ENCODE assay signal across 17 cellular contexts in the genomic region with DNA sequence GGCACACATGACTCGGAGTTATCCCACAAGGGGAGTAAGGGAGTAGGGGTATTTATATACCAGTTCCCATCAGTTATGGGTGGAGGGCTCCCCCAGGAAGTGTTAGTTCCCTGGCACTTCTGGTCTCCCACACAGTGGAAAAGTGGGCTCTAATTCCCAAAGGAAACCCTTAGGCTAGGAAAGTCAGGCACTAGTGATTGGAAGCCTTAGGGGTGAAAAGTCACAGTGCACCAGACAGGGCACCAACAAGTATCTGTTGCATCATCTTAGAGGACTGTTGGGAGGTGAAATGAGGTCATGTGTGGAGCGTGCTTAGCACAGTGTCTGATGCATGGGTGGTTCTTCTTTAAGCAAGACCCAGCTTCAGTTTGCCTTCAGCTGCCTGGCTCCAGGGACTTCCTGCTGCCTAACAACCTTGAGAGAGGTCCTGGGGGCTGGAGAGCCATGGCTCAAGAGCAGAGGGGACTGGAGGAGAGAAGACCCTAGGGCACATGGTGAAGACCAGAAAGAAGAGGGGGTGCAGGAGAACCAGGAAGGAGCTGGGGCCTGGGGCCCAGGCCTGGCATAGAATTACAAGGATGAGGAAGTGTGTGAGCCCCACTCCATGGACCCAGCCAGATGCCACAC. TPM values are rescaled to one million over a fixed set of nuclear protein-coding genes. Genes with fewer than 3 reads are reported as not detected.
A peak's percentile ranks its signal among the peaks of the same experiment; 100 is the strongest.
DNase-seq lines count a peak whose midpoint lies in the region; ATAC-seq and TF ChIP-seq lines count a peak whose summit lies in the region.
"Had no signal": no experiment of that assay in that cellular context is flagged by ENCODE, and none has a peak within 500 bp of the region (broad histone marks: within the 10 kb centered on the region; RNA-seq: fewer than 3 reads in every experiment).

No MANE protein-coding gene starts in this region.

- no peak overlapping the region for H3K27ac ChIP-seq in dorsolateral prefrontal cortex
- H3K27ac ChIP-seq: 22Rv1, heart left ventricle, PC-9 had no signal

- intact Hi-C loops in sciatic nerve (cut with DNase I) (no loop called here), dorsolateral prefrontal cortex (cut with DNase I) (no loop called here)

- TF ChIP-seq CTCF in NB4 (IDR thresholded peaks at IDR 0.05; ENCODE audit: low read depth, low read length) (no peak), dorsolateral prefrontal cortex (IDR thresholded peaks at IDR 0.05 in 54 of 56, conservative IDR thresholded peaks at IDR 0.05 in 2 of 56; ENCODE audit: low read depth in 1 of 56, partially characterized antibody in 56 of 56) (no peak)

- H3K4me3 ChIP-seq in NB4 (ENCODE audit: low read depth, low read length) (peak overlapping the region; percentile 3), dorsolateral prefrontal cortex (no peak overlapping the region)
- H3K4me3 ChIP-seq: heart left ventricle, PC-9 had no signal

- peaks cover 0 to 16% (median 3%) of the 10 kb centered on the region in 45 donors for H3K27me3 ChIP-seq in dorsolateral prefrontal cortex

- TF ChIP-seq POLR2A in NB4 (IDR thresholded peaks at IDR 0.05; ENCODE audit: extremely low read depth, insufficient read length) (no peak), erythroblast (IDR thresholded peaks at IDR 0.05; ENCODE audit: low read length) (no peak)

- ATAC-seq in sciatic nerve, result peak; percentile 68
- no peak for ATAC-seq in HG03378 (IDR thresholded peaks at IDR 0.05; ENCODE audit: unreplicated experiment)
- ATAC-seq: HCT116; stimulated activated memory B cell treated with anti-CD40 and anti-IgM and Interleukin-4, amounts not matched to agents 10 μg/mL and 1 μg/mL and 100 μg/mL, for 72 hours had no signal

- DNase-seq in NCI-H2029 (lab: John Stamatoyannopoulos, UW) (peak; percentile 24), NCI-H2029 treated with DMSO at 0.1 percent for 48 hours (lab: John Stamatoyannopoulos, UW) (no peak), NB4 (ENCODE audit: low read depth) (peak; percentile 95), erythroblast (lab: John Stamatoyannopoulos, UW) (peak; percentile 83 to 87), sciatic nerve (ENCODE audit: low spot score) (no peak), dorsolateral prefrontal cortex (no peak)
- DNase-seq in activated CD4-positive, alpha-beta T cell treated with anti-CD3 and anti-CD28 coated beads, Interleukin-2, amount 50 U/mL, for 1 hour, result no peak
- DNase-seq: activated gamma-delta T cell treated with Interleukin-2 at 50 U/mL for 16 hours; cerebellar nuclear complex; heart left ventricle; NCI-H1417; PC-9; stimulated activated CD4-positive, alpha-beta T cell treated with anti-CD3 and anti-CD28 coated beads, Interleukin-12 subunit alpha, Interleukin-12 subunit beta, amount 100 ng/mL, for 4 hours had no signal

RNA-seq across cellular contexts. Expression of a gene that starts 7.5 kb away (rescaled TPM):
- total RNA-seq in sciatic nerve, result 39.2 TPM
- total RNA-seq in dorsolateral prefrontal cortex, result 10 to 100 TPM; 19.2 to 35.8 (median 25.0) TPM

Comparison
In these comparisons a context has a peak if more than half of its experiments do, and no peak if none do; other contexts are left out.
1. DNase-seq: peak in NCI-H2029 (single experiment), NB4 (single experiment) and erythroblast (2 of 2); none in NCI-H2029 treated with DMSO at 0.1 percent for 48 hours (single experiment), sciatic nerve (single experiment), activated CD4-positive, alpha-beta T cell treated with anti-CD3 and anti-CD28 coated beads, Interleukin-2, amount 50 U/mL, for 1 hour (single experiment) and dorsolateral prefrontal cortex (0 of 10).